In the genomic region with DNA sequence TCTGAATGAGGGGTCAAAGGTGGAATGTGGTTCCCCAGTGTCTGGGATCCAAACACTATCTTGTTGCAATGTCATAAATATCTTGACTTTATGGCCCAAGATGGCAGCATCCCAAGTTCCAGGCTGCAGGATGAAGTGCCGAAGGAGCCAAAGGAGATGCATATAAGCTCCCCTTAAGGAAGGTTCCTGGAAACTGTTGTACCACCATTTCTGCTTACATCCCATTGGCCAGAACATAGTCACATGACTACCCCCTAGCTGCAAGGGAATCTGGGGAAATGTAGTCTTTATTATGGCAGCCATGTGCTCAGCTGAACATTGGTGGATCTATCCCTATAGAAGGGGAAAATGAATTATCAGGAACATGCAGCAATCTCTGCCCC, we compare ENCODE assay signal across 10 cellular contexts. TPM values are rescaled to one million over a fixed set of nuclear protein-coding genes. Genes with fewer than 3 reads are reported as not detected.
DNase-seq lines count a peak whose midpoint lies in the region; ATAC-seq, FAIRE-seq and TF ChIP-seq lines count a peak whose summit lies in the region.
"Had no signal": no experiment of that assay in that cellular context is flagged by ENCODE, and none has a peak within 500 bp of the region (broad histone marks: within the 10 kb centered on the region; RNA-seq: fewer than 3 reads in every experiment).

No MANE protein-coding gene starts in this region.

- TF ChIP-seq RAD21 in HepG2 (CRISPR knock-in tag; IDR thresholded peaks at IDR 0.05), result no peak

- CTCF ChIA-PET in HepG2 (lab: Yijun Ruan, JAX; ENCODE audit: low intra/inter-chr PET ratio, low total read pairs), result interaction anchor here (0.7 to 2.5 kb wide), 2 partner anchors 43 to 277 kb away, joined by 3 to 13 read pairs; no protein-coding TSS in a partner anchor

- TF ChIP-seq CTCF in RWPE2 (IDR thresholded peaks at IDR 0.05; ENCODE audit: poor library complexity, severe bottlenecking), result no peak
- TF ChIP-seq CTCF in HepG2 (CRISPR knock-in tag; IDR thresholded peaks at IDR 0.05), result no peak

- in situ Hi-C loops in HepG2 (cut with HindIII; ENCODE audit: extremely low pct_ligation_motif_present, low pct_unique_long_range_greater_than_20kb), result loop anchor here (10.0 to 25.0 kb wide), 2 partner anchors 207 to 514 kb away; a partner anchor contains a TSS

- TF ChIP-seq EP300 in HepG2 (IDR thresholded peaks at IDR 0.05; ENCODE audit: low read depth in 2 of 2, low read length in 2 of 2), result no peak
- no peak for TF ChIP-seq EP300 in HepG2 (CRISPR knock-in tag; IDR thresholded peaks at IDR 0.05; ENCODE audit: borderline replicate concordance)

- POLR2A ChIA-PET in HepG2 (lab: Yijun Ruan, JAX), result interaction anchor here (0.8 to 2.5 kb wide), 14 partner anchors 8 to 243 kb away, joined by 3 to 18 read pairs (median 5); a partner anchor contains a TSS

- no peaks in the 10 kb centered on the region for H3K27me3 ChIP-seq in RWPE2 (ENCODE audit: insufficient read depth, poor library complexity, severe bottlenecking)
- H3K27me3 ChIP-seq in HepG2 (ENCODE audit: control insufficient read depth in 1 of 2, insufficient read depth in 2 of 2, low read length in 2 of 2), result no peaks in the 10 kb centered on the region

- peak overlapping the region; percentile 58 for H3K9ac ChIP-seq in HepG2 (ENCODE audit: insufficient read depth, low read depth, low read length)

- H3K27ac ChIP-seq in RWPE2 (ENCODE audit: poor library complexity, severe bottlenecking), result peak overlapping the region; percentile 41
- peak overlapping the region; percentile 28 for H3K27ac ChIP-seq in HepG2 (ENCODE audit: extremely low read length, insufficient read depth, low read length)
- H3K27ac ChIP-seq: PC-9 had no signal

- H3K4me3 Mint-ChIP-seq in natural killer cell treated with Interleukin-12 subunit alpha and Interleukin-12 subunit beta and Interleukin-15 and Interleukin-18, amount 100 ng/mL, for 72 hours, result no peak overlapping the region
- H3K4me3 Mint-ChIP-seq: activated naive CD8-positive, alpha-beta T cell had no signal

- no peak for TF ChIP-seq POLR2A in GM12891 (IDR thresholded peaks at IDR 0.05; ENCODE audit: low read depth, low read length)
- no peak for TF ChIP-seq POLR2A in HepG2 (IDR thresholded peaks at IDR 0.05; ENCODE audit: insufficient read depth in 1 of 2, low read depth in 2 of 2, low read length in 2 of 2)

- no peaks in the 10 kb centered on the region for H3K4me1 Mint-ChIP-seq in natural killer cell treated with Interleukin-12 subunit alpha and Interleukin-12 subunit beta and Interleukin-15 and Interleukin-18, amount 100 ng/mL, for 72 hours (ENCODE audit: low read depth in 2 of 2)

- ATAC-seq in HG02973 (IDR thresholded peaks at IDR 0.05; ENCODE audit: unreplicated experiment) (peak; percentile 4), RWPE2 (ENCODE audit: low read depth) (peak; percentile 16; the same call in 2 of the 3 replicates), HepG2 (no peak)
- ATAC-seq in natural killer cell treated with Interleukin-12 subunit alpha and Interleukin-12 subunit beta and Interleukin-15 and Interleukin-18, amount 100 ng/mL, for 72 hours, result no peak

- H3K4me1 ChIP-seq in RWPE2 (ENCODE audit: insufficient read depth, poor library complexity, severe bottlenecking) (peaks cover 8% of the 10 kb centered on the region), HepG2 (ENCODE audit: insufficient read depth, low read length) (peaks cover 56% of the 10 kb centered on the region)

- BruUV-seq in HepG2 (replicated peaks; lab: Mats Ljungman, UMichigan), result no TSS peak

- H3K27ac Mint-ChIP-seq in natural killer cell treated with Interleukin-12 subunit alpha and Interleukin-12 subunit beta and Interleukin-15 and Interleukin-18, amount 100 ng/mL, for 72 hours, result no peak overlapping the region
- H3K27ac Mint-ChIP-seq: activated naive CD8-positive, alpha-beta T cell had no signal

- no peaks in the 10 kb centered on the region for H4K20me1 ChIP-seq in HepG2 (ENCODE audit: insufficient read depth, low read length)

- H3K27me3 Mint-ChIP-seq in natural killer cell treated with Interleukin-12 subunit alpha and Interleukin-12 subunit beta and Interleukin-15 and Interleukin-18, amount 100 ng/mL, for 72 hours, result no peaks in the 10 kb centered on the region
- H3K27me3 Mint-ChIP-seq: activated naive CD8-positive, alpha-beta T cell had no signal

- H3K4me3 ChIP-seq in RWPE2 (ENCODE audit: severe bottlenecking), result no peak overlapping the region
- H3K4me3 ChIP-seq in HepG2 (replicated peaks in 1 of 3; ENCODE audit: insufficient read depth in 1 of 3, low read depth in 2 of 3, low read length in 3 of 3), result peak overlapping the region; percentile 50 to 71 (median 53); a peak in 4 of 6 replicates
- H3K4me3 ChIP-seq: PC-9 had no signal

- no peaks in the 10 kb centered on the region for H3K79me2 ChIP-seq in HepG2 (ENCODE audit: insufficient read depth, low read length)

- H2AFZ ChIP-seq in HepG2 (ENCODE audit: low read length), result no peak overlapping the region
- H2AFZ ChIP-seq: PC-9 had no signal

- H3K9me3 ChIP-seq in RWPE2 (ENCODE audit: severe bottlenecking) (no peaks in the 10 kb centered on the region), HepG2 (ENCODE audit: low read length) (no peaks in the 10 kb centered on the region)

- intact Hi-C loops in HepG2 (cut with micrococcal nuclease; ENCODE audit: unreplicated experiment), result loop anchor here (5.0 kb wide), 3 partner anchors 129 to 224 kb away; a partner anchor contains a TSS

- 78% methylated on average over 1 of the region's 1 CpG for WGBS in HepG2 (ENCODE audit: low lambda C conversion rate)

- FAIRE-seq in GM12891 (lab: Jason Lieb, UNC), result peak; percentile 47
- peak; percentile 66 for FAIRE-seq in HepG2 (lab: Jason Lieb, UNC)

- H3K9me3 Mint-ChIP-seq in natural killer cell treated with Interleukin-12 subunit alpha and Interleukin-12 subunit beta and Interleukin-15 and Interleukin-18, amount 100 ng/mL, for 72 hours, result no peaks in the 10 kb centered on the region

- no peak for DNase-seq in GM12891 (ENCODE audit: insufficient read length, low spot score)
- DNase-seq in RWPE2 (ENCODE audit: low spot score), result no peak
- peak; percentile 62 for DNase-seq in HepG2 (ENCODE audit: low spot score)
- DNase-seq in activated CD4-positive, alpha-beta T cell treated with anti-CD3 and anti-CD28 coated beads for 1 hour, result no peak
- no peak for DNase-seq in natural killer cell treated with Interleukin-12 subunit alpha and Interleukin-12 subunit beta and Interleukin-15 and Interleukin-18, amount 100 ng/mL, for 72 hours (ENCODE audit: low spot score)
- DNase-seq in DMS153 treated with DMSO at 0.1 percent for 48 hours (lab: John Stamatoyannopoulos, UW; ENCODE audit: unreplicated experiment), result no peak
- DNase-seq in stimulated activated CD4-positive, alpha-beta T cell treated with anti-CD3 and anti-CD28 coated beads, Interleukin-12 subunit alpha, Interleukin-12 subunit beta, amount 100 ng/mL, for 4 hours, result no peak

- H3K36me3 Mint-ChIP-seq in natural killer cell treated with Interleukin-12 subunit alpha and Interleukin-12 subunit beta and Interleukin-15 and Interleukin-18, amount 100 ng/mL, for 72 hours, result no peaks in the 10 kb centered on the region
- H3K36me3 Mint-ChIP-seq: activated naive CD8-positive, alpha-beta T cell had no signal

- peak overlapping the region; percentile 98 for H3K4me2 ChIP-seq in HepG2 (ENCODE audit: low read depth, low read length)
- H3K4me2 ChIP-seq: PC-9 had no signal

- H3K36me3 ChIP-seq in RWPE2 (ENCODE audit: low read depth) (no peaks in the 10 kb centered on the region), HepG2 (replicated peaks in 1 of 2; ENCODE audit: control insufficient read depth in 1 of 2, insufficient read depth in 2 of 2, low read length in 2 of 2) (no peaks in the 10 kb centered on the region)

TF ChIP-seq in GM12891, 5 proteins besides CTCF, POLR2A, EP300 and RAD21:
- no peak for TF ChIP-seq TAF1 (IDR thresholded peaks at IDR 0.05; ENCODE audit: low read depth, low read length)
- TF ChIP-seq POU2F2 (IDR thresholded peaks at IDR 0.05; ENCODE audit: low read depth, low read length), result no peak
- no peak for TF ChIP-seq SPI1 (IDR thresholded peaks at IDR 0.05; ENCODE audit: low read depth, low read length)
- TF ChIP-seq PAX5 (IDR thresholded peaks at IDR 0.05; ENCODE audit: insufficient read depth, low read length, severe bottlenecking), result no peak
- no peak for TF ChIP-seq POLR2AphosphoS5 (IDR thresholded peaks at IDR 0.05; ENCODE audit: low read depth, low read length)

TF ChIP-seq in HepG2, 621 proteins besides CTCF, POLR2A, EP300 and RAD21 (continues in another document):
- TF ChIP-seq ZNF143 (CRISPR knock-in tag; IDR thresholded peaks at IDR 0.05), result peak; percentile 89

RNA-seq across cellular contexts. Expression of a gene that starts 54.3 kb away (rescaled TPM):
- polyA plus RNA-seq in GM12891 (2012; ENCODE audit: low read depth, missing spikeins), result 36.5 TPM
- total RNA-seq in HepG2 (2016; rRNA removed; fragmentation: Illumina TruSeq; extraction: Trizol), result 21.2 and 26.9 TPM in 2 replicates
- 3.3 and 3.6 TPM in 2 replicates for total RNA-seq in HepG2 (2016; cell fraction: cytosol; rRNA removed; fragmentation: Illumina TruSeq; extraction: Trizol; ENCODE audit: low read depth)
- total RNA-seq in HepG2 (2016; cell fraction: insoluble cytoplasmic fraction; rRNA removed; fragmentation: Illumina TruSeq; extraction: Trizol), result 21.4 and 23.7 TPM in 2 replicates
- 5.1 and 6.3 TPM in 2 replicates for total RNA-seq in HepG2 (2016; cell fraction: membrane; rRNA removed; fragmentation: Illumina TruSeq; extraction: Trizol)
- 21.5 and 22.1 TPM in 2 replicates for total RNA-seq in HepG2 (2016; cell fraction: nucleus; rRNA removed; fragmentation: Illumina TruSeq; extraction: Trizol)
- polyA plus RNA-seq in HepG2 (2011; rRNA removed), result 71.9 and 88.5 TPM in 2 replicates
- polyA plus RNA-seq in HepG2 (2011; cell fraction: cytosol; rRNA removed), result 48.3 and 55.2 TPM in 2 replicates
- polyA plus RNA-seq in HepG2 (2011; cell fraction: nucleus; rRNA removed), result 155 and 175 TPM in 2 replicates
- polyA plus RNA-seq in HepG2 (2012), result 58.0 and 95.2 TPM in 2 replicates
- polyA plus RNA-seq in HepG2 (2016; cell fraction: cytosol; fragmentation: Illumina TruSeq; extraction: Trizol; ENCODE audit: low read depth), result 3.2 and 4.0 TPM in 2 replicates
- polyA plus RNA-seq in HepG2 (2016; cell fraction: insoluble cytoplasmic fraction; fragmentation: Illumina TruSeq; extraction: Trizol; ENCODE audit: low read depth), result 25.8 and 27.9 TPM in 2 replicates
- 5.6 and 5.9 TPM in 2 replicates for polyA plus RNA-seq in HepG2 (2016; cell fraction: membrane; fragmentation: Illumina TruSeq; extraction: Trizol; ENCODE audit: low read depth)
- polyA plus RNA-seq in HepG2 (2016; cell fraction: nucleus; fragmentation: Illumina TruSeq; extraction: Trizol; ENCODE audit: insufficient read depth, low read depth), result 56.0 and 59.9 TPM in 2 replicates
- polyA minus RNA-seq in HepG2 (2011; rRNA and poly(A)+ RNA removed; ENCODE audit: low replicate concordance), result 7.9 and 48.3 TPM in 2 replicates
- 15.6 and 18.9 TPM in 2 replicates for polyA minus RNA-seq in HepG2 (2011; cell fraction: cytosol; rRNA and poly(A)+ RNA removed)
- 54.7 and 82.6 TPM in 2 replicates for polyA minus RNA-seq in HepG2 (2011; cell fraction: nucleus; rRNA and poly(A)+ RNA removed)
- 100 to 1,000 TPM in 1 of 2 donors, 10 to 100 TPM in 1; 62.4 to 136 TPM for total RNA-seq in natural killer cell treated with Interleukin-12 subunit alpha and Interleukin-12 subunit beta and Interleukin-15 and Interleukin-18, amount 100 ng/mL, for 72 hours

Comparison
In these comparisons a context has a peak if more than half of its experiments do, and no peak if none do; other contexts are left out.
1. ATAC-seq: peak in HG02973 (single experiment) and RWPE2 (single experiment); none in HepG2 (single experiment) and natural killer cell treated with Interleukin-12 subunit alpha and Interleukin-12 subunit beta and Interleukin-15 and Interleukin-18, amount 100 ng/mL, for 72 hours (0 of 2).